In genomic region chr11:35539256-35539655, GRCh38 we compare ENCODE assay signal across 25 cellular contexts. TPM values are rescaled to one million over a fixed set of nuclear protein-coding genes. Genes with fewer than 3 reads are reported as not detected.
DNase-seq lines count a peak whose midpoint lies in the region; ATAC-seq, FAIRE-seq and TF ChIP-seq lines count a peak whose summit lies in the region.
"Had no signal": no experiment of that assay in that cellular context is flagged by ENCODE, and none has a peak within 500 bp of the region (broad histone marks: within the 10 kb centered on the region; RNA-seq: fewer than 3 reads in every experiment).

No MANE protein-coding gene starts in this region.

- WGBS in hepatocyte (ENCODE audit: low lambda C conversion rate, missing lambda C conversion rate) = 48% methylated on average over 3 of the region's 3 CpGs
- 56% methylated on average over 3 of the region's 3 CpGs for WGBS in suprapubic skin

- H3K9me3 ChIP-seq in astrocyte (ENCODE audit: insufficient read depth, low read depth, low read length) (no peaks in the 10 kb centered on the region), hepatocyte (ENCODE audit: low read depth) (no peaks in the 10 kb centered on the region), suprapubic skin (no peaks in the 10 kb centered on the region), T-helper 17 cell (ENCODE audit: control insufficient read depth, low read length, poor library complexity, severe bottlenecking) (no peaks in the 10 kb centered on the region)
- H3K9me3 ChIP-seq: BE2C, ovary, Peyer's patch, SK-N-SH had no signal

- no peak overlapping the region for H2AFZ ChIP-seq in astrocyte (ENCODE audit: low read depth, low read length)
- H2AFZ ChIP-seq in hepatocyte = no peak overlapping the region

- no peaks in the 10 kb centered on the region for H3K79me2 ChIP-seq in astrocyte (ENCODE audit: insufficient read depth, low read length)
- H3K79me2 ChIP-seq in hepatocyte = no peaks in the 10 kb centered on the region

- DNase-seq in ELR (ENCODE audit: low read depth) = peak; percentile 45
- no peak for DNase-seq in astrocyte (ENCODE audit: low read depth)
- DNase-seq in hepatocyte (ENCODE audit: low spot score) = no peak
- no peak for DNase-seq in suprapubic skin (ENCODE audit: low spot score in 2 of 2)
- no peak for DNase-seq in ACHN
- no peak for DNase-seq in stimulated activated CD4-positive, alpha-beta T cell treated with anti-CD3 and anti-CD28 coated beads, Interleukin-15, amount 100 ng/mL, for 24 hours
- no peak for DNase-seq in T-helper 17 cell
- DNase-seq: activated B cell treated with CpG ODN at 0.5 μM for 24 hours; activated CD8-positive, alpha-beta T cell treated with anti-CD3 and anti-CD28 coated beads for 36 hours; COR-L47; effector memory CD4-positive, alpha-beta T cell; H9; Kasumi-1; naive thymus-derived CD4-positive, alpha-beta T cell; NCI-H1092 treated with DMSO at 0.1 percent for 48 hours; NCI-H2081; NCI-H446 treated with DMSO at 0.1 percent for 48 hours; NK-92 treated with Interleukin-12 subunit alpha and Interleukin-12 subunit beta, amount 100 ng/mL, for 24 hours; SK-N-SH; stimulated activated naive B cell treated with anti-CD40 and anti-IgM and Interleukin-4, amounts not matched to agents 10 μg/mL and 1 μg/mL and 100 μg/mL, for 72 hours; T-helper 9 cell had no signal

- H3K36me3 ChIP-seq in astrocyte (ENCODE audit: insufficient read depth, low read length) (no peaks in the 10 kb centered on the region), hepatocyte (replicated peaks; ENCODE audit: insufficient read depth, low read depth) (no peaks in the 10 kb centered on the region), suprapubic skin (no peaks in the 10 kb centered on the region)
- H3K36me3 ChIP-seq: BE2C, ovary, Peyer's patch had no signal

- FAIRE-seq in astrocyte (lab: Jason Lieb, UNC) = no peak

- H3K27ac ChIP-seq in astrocyte (ENCODE audit: low read depth, low read length) (no peak overlapping the region), hepatocyte (peak overlapping the region; percentile 80), suprapubic skin (peak overlapping the region; percentile 49)
- H3K27ac ChIP-seq: ovary had no signal

- H3K4me1 ChIP-seq in astrocyte (ENCODE audit: insufficient read depth, low read length) (peaks cover 35% of the 10 kb centered on the region), hepatocyte (ENCODE audit: insufficient read depth) (peaks cover 44% of the 10 kb centered on the region), suprapubic skin (peaks cover 18% of the 10 kb centered on the region)

- peaks cover 35% of the 10 kb centered on the region for H3K4me1 Mint-ChIP-seq in astrocyte (ENCODE audit: low read depth, unreplicated experiment)
- H3K4me1 Mint-ChIP-seq in T-helper 17 cell = no peaks in the 10 kb centered on the region
- H3K4me1 Mint-ChIP-seq: activated B cell treated with CpG ODN at 0.5 μM for 24 hours; naive thymus-derived CD4-positive, alpha-beta T cell; stimulated activated naive B cell treated with anti-CD40 and anti-IgM and Interleukin-4, amounts not matched to agents 10 μg/mL and 1 μg/mL and 100 μg/mL, for 72 hours had no signal

- H3K4me3 Mint-ChIP-seq in astrocyte (ENCODE audit: unreplicated experiment) (no peak overlapping the region), T-helper 17 cell (no peak overlapping the region)
- H3K4me3 Mint-ChIP-seq: activated B cell treated with CpG ODN at 0.5 μM for 24 hours; activated CD8-positive, alpha-beta T cell treated with anti-CD3 and anti-CD28 coated beads for 36 hours; H9; naive thymus-derived CD4-positive, alpha-beta T cell; stimulated activated naive B cell treated with anti-CD40 and anti-IgM and Interleukin-4, amounts not matched to agents 10 μg/mL and 1 μg/mL and 100 μg/mL, for 72 hours had no signal

- H3K9me3 Mint-ChIP-seq in astrocyte (ENCODE audit: unreplicated experiment) = peaks cover 2% of the 10 kb centered on the region
- H3K9me3 Mint-ChIP-seq: activated B cell treated with CpG ODN at 0.5 μM for 24 hours; activated CD8-positive, alpha-beta T cell treated with anti-CD3 and anti-CD28 coated beads for 36 hours; H9; stimulated activated naive B cell treated with anti-CD40 and anti-IgM and Interleukin-4, amounts not matched to agents 10 μg/mL and 1 μg/mL and 100 μg/mL, for 72 hours had no signal

- H4K20me1 ChIP-seq in astrocyte (ENCODE audit: insufficient read depth, low read length) = no peaks in the 10 kb centered on the region
- no peaks in the 10 kb centered on the region for H4K20me1 ChIP-seq in hepatocyte (ENCODE audit: insufficient read depth, poor library complexity, severe bottlenecking)

- no peak for ATAC-seq in T-helper 17 cell
- ATAC-seq: activated CD8-positive, alpha-beta T cell treated with anti-CD3 and anti-CD28 coated beads for 36 hours; naive thymus-derived CD4-positive, alpha-beta T cell; stimulated activated naive B cell treated with anti-CD40 and anti-IgM and Interleukin-4, amounts not matched to agents 10 μg/mL and 1 μg/mL and 100 μg/mL, for 72 hours had no signal

- H3K4me2 ChIP-seq in astrocyte (ENCODE audit: low read length) (peak overlapping the region; percentile 54), hepatocyte (peak overlapping the region; percentile 18)
- H3K4me2 ChIP-seq: SK-N-SH had no signal

- no peak overlapping the region for H3K4me3 ChIP-seq in astrocyte (ENCODE audit: insufficient read depth, low read depth, low read length)
- H3K4me3 ChIP-seq in hepatocyte = no peak overlapping the region
- H3K4me3 ChIP-seq in suprapubic skin = no peak overlapping the region
- H3K4me3 ChIP-seq: ovary, Peyer's patch had no signal

- H3K27ac Mint-ChIP-seq in astrocyte (ENCODE audit: unreplicated experiment) (peak overlapping the region; percentile 59), T-helper 17 cell (no peak overlapping the region)
- H3K27ac Mint-ChIP-seq: activated B cell treated with CpG ODN at 0.5 μM for 24 hours; activated CD8-positive, alpha-beta T cell treated with anti-CD3 and anti-CD28 coated beads for 36 hours; naive thymus-derived CD4-positive, alpha-beta T cell; stimulated activated naive B cell treated with anti-CD40 and anti-IgM and Interleukin-4, amounts not matched to agents 10 μg/mL and 1 μg/mL and 100 μg/mL, for 72 hours had no signal

- TF ChIP-seq CTCF in astrocyte (IDR thresholded peaks at IDR 0.05; ENCODE audit: insufficient read depth, low read depth, low read length) = no peak
- TF ChIP-seq CTCF in hepatocyte (IDR thresholded peaks at IDR 0.05; ENCODE audit: poor library complexity) = no peak
- TF ChIP-seq CTCF in suprapubic skin (IDR thresholded peaks at IDR 0.05) = no peak

- TF ChIP-seq EP300 in suprapubic skin (IDR thresholded peaks at IDR 0.05) = no peak

- peak overlapping the region; percentile 24 for H3K9ac ChIP-seq in astrocyte (ENCODE audit: low read length)
- H3K9ac ChIP-seq: SK-N-SH had no signal

- H3K27me3 ChIP-seq in astrocyte (ENCODE audit: insufficient read depth, low read length) (no peaks in the 10 kb centered on the region), hepatocyte (no peaks in the 10 kb centered on the region), suprapubic skin (no peaks in the 10 kb centered on the region)
- H3K27me3 ChIP-seq: BE2C, ovary, Peyer's patch had no signal

- H3K27me3 Mint-ChIP-seq in astrocyte (ENCODE audit: low read depth, unreplicated experiment) (peaks cover 9% of the 10 kb centered on the region), T-helper 17 cell (peaks cover 50% of the 10 kb centered on the region)
- H3K27me3 Mint-ChIP-seq: activated B cell treated with CpG ODN at 0.5 μM for 24 hours had no signal

- no peaks in the 10 kb centered on the region for H3K9me2 ChIP-seq in hepatocyte (replicated peaks; ENCODE audit: insufficient read depth)
- H3K9me2 ChIP-seq: SK-N-SH had no signal

- in situ Hi-C loops in ACHN (cut with HindIII; ENCODE audit: low pct_ligation_motif_present, low pct_unique_long_range_greater_than_20kb, low sequenced_read_pairs) = no loop called here

- H3K36me3 Mint-ChIP-seq in astrocyte (ENCODE audit: low read depth, unreplicated experiment) = no peaks in the 10 kb centered on the region
- no peaks in the 10 kb centered on the region for H3K36me3 Mint-ChIP-seq in T-helper 17 cell (ENCODE audit: low read depth)
- H3K36me3 Mint-ChIP-seq: naive thymus-derived CD4-positive, alpha-beta T cell; stimulated activated naive B cell treated with anti-CD40 and anti-IgM and Interleukin-4, amounts not matched to agents 10 μg/mL and 1 μg/mL and 100 μg/mL, for 72 hours had no signal

- no peak for TF ChIP-seq POLR2A in suprapubic skin (IDR thresholded peaks at IDR 0.05)

RNA-seq across cellular contexts. Expression of gene PAMR1, which starts 13.8 kb away (rescaled TPM):
- 12.6 and 18.0 TPM in 2 replicates for total RNA-seq in astrocyte
- total RNA-seq in hepatocyte = 24.8 and 31.1 TPM in 2 replicates
- 26.3 and 35.2 TPM in 2 replicates for polyA plus RNA-seq in hepatocyte
- 10 to 100 TPM; 13.3 to 25.8 (median 14.6) TPM for total RNA-seq in suprapubic skin
- not detected for total RNA-seq in T-helper 17 cell
- total RNA-seq: activated B cell treated with CpG ODN at 0.5 μM for 24 hours; activated CD8-positive, alpha-beta T cell treated with anti-CD3 and anti-CD28 coated beads for 36 hours; lung microvascular endothelial cell; naive thymus-derived CD4-positive, alpha-beta T cell had no signal
- polyA plus RNA-seq: naive thymus-derived CD4-positive, alpha-beta T cell had no signal

Comparison
In these comparisons a context has a peak if more than half of its experiments do, and no peak if none do; other contexts are left out.
1. RNA of gene PAMR1, which starts 13.8 kb away (total RNA-seq): 24.8 to 31.1 TPM in hepatocyte, 13.3 to 25.8 TPM in suprapubic skin and 12.6 to 18.0 TPM in astrocyte; not detected in T-helper 17 cell; every median in the first group is over 10 times any median in the second.